ENCODE assay signal across 14 cellular contexts in genomic region chr19:40930799-40931198, GRCh38. TPM values are rescaled to one million over a fixed set of nuclear protein-coding genes. Genes with fewer than 3 reads are reported as not detected.
"Had no signal": no experiment of that assay in that cellular context is flagged by ENCODE, and none has a peak within 500 bp of the region (broad histone marks: within the 10 kb centered on the region; RNA-seq: fewer than 3 reads in every experiment).

No MANE protein-coding gene starts in this region.

RNA-seq across cellular contexts. Expression of gene CYP2A7, which starts 48.8 kb away (rescaled TPM):
- total RNA-seq: activated B cell treated with CpG ODN at 0.5 μM for 24 hours; activated CD4-positive, alpha-beta memory T cell treated with anti-CD3 and anti-CD28 coated beads for 36 hours; activated CD4-positive, alpha-beta memory T cell treated with anti-CD3 and anti-CD28 coated beads, Interleukin-2, amount 10 ng/mL, durations not matched to agents 7 days and 5 days; activated CD4-positive, alpha-beta T cell treated with anti-CD3 and anti-CD28 coated beads for 36 hours; activated CD4-positive, alpha-beta T cell treated with anti-CD3 and anti-CD28 coated beads, Interleukin-2, amount 10 ng/mL, durations not matched to agents 24 days and 14 days; activated CD4-positive, alpha-beta T cell treated with anti-CD3 and anti-CD28 coated beads, Interleukin-2, amount 10 ng/mL, durations not matched to agents 7 days and 5 days; activated CD8-positive, alpha-beta memory T cell treated with anti-CD3 and anti-CD28 coated beads for 36 hours; activated CD8-positive, alpha-beta memory T cell treated with anti-CD3 and anti-CD28 coated beads, Interleukin-2, amount 10 ng/mL, durations not matched to agents 7 days and 5 days; activated CD8-positive, alpha-beta T cell treated with anti-CD3 and anti-CD28 coated beads for 36 hours; activated CD8-positive, alpha-beta T cell treated with anti-CD3 and anti-CD28 coated beads, Interleukin-2, amount 10 ng/mL, durations not matched to agents 7 days and 5 days; T-helper 1 cell treated with Interleukin-12 subunit alpha and Interleukin-12 subunit beta and Interleukin-4 antibody, amounts not matched to agents 30 ng/mL and 1 ng/mL, for 36 hours; T-helper 17 cell; T-helper 2 cell treated with Interferon-gamma antibody and Interleukin-4, amounts not matched to agents 100 ng/mL and 5 ng/mL, for 36 hours; WTC11 had no signal
